ENCODE assay signal across 8 cellular contexts in the genomic region with DNA sequence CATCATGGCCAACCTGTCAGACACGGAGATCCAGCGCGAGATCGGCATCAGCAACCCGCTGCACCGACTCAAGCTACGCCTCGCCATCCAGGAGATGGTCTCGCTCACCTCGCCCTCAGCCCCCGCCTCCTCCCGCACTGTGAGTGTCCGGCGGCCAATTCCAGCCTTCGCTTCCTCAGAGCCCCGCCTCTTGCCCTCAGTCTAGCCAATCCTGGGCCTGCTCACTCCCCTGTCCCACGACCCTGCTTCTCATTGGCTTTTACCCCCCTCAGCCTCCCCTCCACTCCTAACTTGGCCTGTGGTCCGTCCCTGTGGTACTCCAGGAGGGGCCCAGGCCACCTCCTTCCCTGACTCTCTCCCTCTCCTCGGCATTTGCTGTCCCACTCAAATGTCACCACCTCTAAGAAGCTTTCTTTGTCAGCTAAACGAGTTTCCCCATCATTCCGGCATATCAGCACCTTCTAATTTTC. TPM values are rescaled to one million over a fixed set of nuclear protein-coding genes. Genes with fewer than 3 reads are reported as not detected.
DNase-seq lines count a peak whose midpoint lies in the region; ATAC-seq and TF ChIP-seq lines count a peak whose summit lies in the region.

No MANE protein-coding gene starts in this region.

- peak overlapping the region; percentile 87 for H3K4me2 ChIP-seq in fibroblast of lung (ENCODE audit: extremely low read depth, insufficient read depth, low read length)

- peak overlapping the region; percentile 61 to 76 (median 70) for H3K4me3 ChIP-seq in fibroblast of lung (replicated peaks in 1 of 4; ENCODE audit: control extremely low read depth in 1 of 4, insufficient read depth in 1 of 4, low read depth in 3 of 4, low read length in 4 of 4)

- H3K27ac ChIP-seq in fibroblast of lung (ENCODE audit: insufficient read depth, low read length): no peak overlapping the region

- H3K79me2 ChIP-seq in fibroblast of lung (ENCODE audit: control insufficient read depth, insufficient read depth, low read length): no peaks in the 10 kb centered on the region

- peaks cover under 1% of the 10 kb centered on the region for H3K27me3 ChIP-seq in fibroblast of lung (ENCODE audit: control insufficient read depth, insufficient read depth, low read length)

- TF ChIP-seq CTCF in fibroblast of lung (conservative IDR thresholded peaks at IDR 0.05 in 1 of 2, IDR thresholded peaks at IDR 0.05 in 1 of 2; ENCODE audit: low read depth in 1 of 2, low read length in 2 of 2): no peak

- H3K36me3 ChIP-seq in fibroblast of lung (ENCODE audit: control insufficient read depth, insufficient read depth, low read length): no peaks in the 10 kb centered on the region

- peaks cover 4% of the 10 kb centered on the region for H3K4me1 ChIP-seq in fibroblast of lung (ENCODE audit: control insufficient read depth, extremely low read depth, insufficient read depth, low read length)

- H3K9me3 ChIP-seq in fibroblast of lung (ENCODE audit: control insufficient read depth, insufficient read depth, low read depth, low read length): no peaks in the 10 kb centered on the region

- H2AFZ ChIP-seq in fibroblast of lung (ENCODE audit: low read length): peak overlapping the region; percentile 97

- H4K20me1 ChIP-seq in fibroblast of lung (ENCODE audit: control insufficient read depth, extremely low read depth, insufficient read depth, low read length): no peaks in the 10 kb centered on the region

- peak overlapping the region; percentile 43 for H3K9ac ChIP-seq in fibroblast of lung (ENCODE audit: insufficient read depth, low read length)

- ATAC-seq in GM21529 (IDR thresholded peaks at IDR 0.05; ENCODE audit: unreplicated experiment): peak; percentile 70
- ATAC-seq in stimulated activated naive CD8-positive, alpha-beta T cell treated with anti-CD3 and anti-CD28 coated beads, Interleukin-15, Interleukin-2, amounts not matched to agents 100 U/mL and 50 U/mL, for 24 hours: peak; percentile 95

- DNase-seq in AG20443 (ENCODE audit: low spot score): peak; percentile 96
- peak; percentile 79 for DNase-seq in NCI-H510A treated with DMSO at 0.1 percent for 48 hours (lab: John Stamatoyannopoulos, UW)
- peak; percentile 83 to 87 for DNase-seq in activated T-cell treated with anti-CD3 and anti-CD28 coated beads, Interleukin-2, amount 50 U/mL, for 48 hours
- DNase-seq in fibroblast of lung (ENCODE audit: low read depth in 2 of 2): peak; percentile 87 to 91
- DNase-seq in myocyte (ENCODE audit: low read depth): peak; percentile 95
- peak; percentile 81 for DNase-seq in stimulated activated naive CD8-positive, alpha-beta T cell treated with anti-CD3 and anti-CD28 coated beads, Interleukin-15, Interleukin-2, amounts not matched to agents 100 U/mL and 50 U/mL, for 24 hours
- DNase-seq in HuH-7.5 (ENCODE audit: low spot score): no peak

RNA-seq across cellular contexts. Expression of gene HRC, which starts 12.3 kb away (rescaled TPM):
- under 0.01 TPM in 1 of 2 replicates, not detected in the other for total RNA-seq in fibroblast of lung
- 0.16 TPM in 1 of 2 replicates, not detected in the other for polyA plus RNA-seq in fibroblast of lung
- 0.16 TPM in 1 of 2 replicates, not detected in the other for polyA plus RNA-seq in fibroblast of lung (2012)
- polyA minus RNA-seq in fibroblast of lung (ENCODE audit: low replicate concordance): not detected in 2 replicates
- total RNA-seq in myocyte: 375 and 578 TPM in 2 replicates
- 80.4 TPM for polyA plus RNA-seq in myocyte (2012)

RNA-seq across cellular contexts. Expression of gene TRPM4, which starts 14.7 kb away (rescaled TPM):
- 6.9 and 18.7 TPM in 2 replicates for total RNA-seq in fibroblast of lung
- polyA plus RNA-seq in fibroblast of lung: 6.1 and 6.7 TPM in 2 replicates
- polyA plus RNA-seq in fibroblast of lung (2012): 11.5 and 14.9 TPM in 2 replicates
- polyA minus RNA-seq in fibroblast of lung (ENCODE audit: low replicate concordance): 13.0 and 18.7 TPM in 2 replicates
- 14.3 and 18.6 TPM in 2 replicates for total RNA-seq in myocyte
- polyA plus RNA-seq in myocyte (2012): 26.5 TPM

RNA-seq across cellular contexts. Expression of gene PPFIA3, which starts 23.6 kb away (rescaled TPM):
- 0.77 and 1.3 TPM in 2 replicates for total RNA-seq in fibroblast of lung
- 0.37 and 0.62 TPM in 2 replicates for polyA plus RNA-seq in fibroblast of lung
- 1.0 and 1.1 TPM in 2 replicates for polyA plus RNA-seq in fibroblast of lung (2012)
- 0.59 and 2.8 TPM in 2 replicates for polyA minus RNA-seq in fibroblast of lung (ENCODE audit: low replicate concordance)
- 10.2 and 12.5 TPM in 2 replicates for total RNA-seq in myocyte
- 6.2 TPM for polyA plus RNA-seq in myocyte (2012)

RNA-seq across cellular contexts. Expression of gene C19orf73, which starts 24.0 kb away (rescaled TPM):
- 0.51 and 0.83 TPM in 2 replicates for total RNA-seq in fibroblast of lung
- polyA plus RNA-seq in fibroblast of lung: 0.27 and 0.30 TPM in 2 replicates
- polyA plus RNA-seq in fibroblast of lung (2012): 0.39 and 0.64 TPM in 2 replicates
- not detected in 2 replicates for polyA minus RNA-seq in fibroblast of lung (ENCODE audit: low replicate concordance)
- total RNA-seq in myocyte: not detected in 2 replicates
- 1.3 TPM for polyA plus RNA-seq in myocyte (2012)

RNA-seq across cellular contexts. Expression of gene LIN7B, which starts 28.7 kb away (rescaled TPM):
- total RNA-seq in fibroblast of lung (8.0 and 10.9 TPM in 2 replicates), myocyte (22.1 and 44.2 TPM in 2 replicates)
- 2.6 TPM in 2 replicates for polyA plus RNA-seq in fibroblast of lung
- polyA plus RNA-seq in fibroblast of lung (2012): 5.5 and 6.9 TPM in 2 replicates
- 0.75 and 1.6 TPM in 2 replicates for polyA minus RNA-seq in fibroblast of lung (ENCODE audit: low replicate concordance)
- 22.2 TPM for polyA plus RNA-seq in myocyte (2012)

Comparison
In these comparisons a context has a peak if more than half of its experiments do, and no peak if none do; other contexts are left out.
1. RNA of gene HRC, which starts 12.3 kb away (total RNA-seq): 375 to 578 TPM in myocyte; under 0.01 TPM in fibroblast of lung; every median in the first group is over 100 times any median in the second.